In genomic region chr3:117135207-117135606, GRCh38 we compare ENCODE assay signal across 3 cellular contexts.
TF ChIP-seq lines count a peak whose summit lies in the region.

No MANE protein-coding gene starts in this region.

TF ChIP-seq in liver, 16 proteins besides CTCF, POLR2A, EP300 and RAD21 (continued from another document):
- TF ChIP-seq RXRA (IDR thresholded peaks at IDR 0.05): peak; percentile 45 to 57
- TF ChIP-seq HNF4A (conservative IDR thresholded peaks at IDR 0.05): peak; percentile 93
- TF ChIP-seq ZBTB33 (IDR thresholded peaks at IDR 0.05): no peak
- no peak for TF ChIP-seq REST (IDR thresholded peaks at IDR 0.05)
- TF ChIP-seq FOXA1 (IDR thresholded peaks at IDR 0.05): no peak
- no peak for TF ChIP-seq GABPA (IDR thresholded peaks at IDR 0.05 in 1 of 2, conservative IDR thresholded peaks at IDR 0.05 in 1 of 2)
- TF ChIP-seq EGR1 (IDR thresholded peaks at IDR 0.05; ENCODE audit: low read depth in 2 of 2): no peak
- no peak for TF ChIP-seq ATF3 (IDR thresholded peaks at IDR 0.05)
- no peak for TF ChIP-seq NR2F2 (IDR thresholded peaks at IDR 0.05)

TF ChIP-seq in HepG2, 621 proteins besides CTCF, POLR2A, EP300 and RAD21 (continued from another document and continues in another):
- TF ChIP-seq RERE (CRISPR knock-in tag; IDR thresholded peaks at IDR 0.05; ENCODE audit: low read depth) (no peak), PCBP1 (IDR thresholded peaks at IDR 0.05; ENCODE audit: borderline replicate concordance, low read depth, low read length) (no peak), HDAC6 (IDR thresholded peaks at IDR 0.05; ENCODE audit: low read depth, low read length) (no peak), ELF3 (CRISPR knock-in tag; IDR thresholded peaks at IDR 0.05) (no peak), ATAD3A (CRISPR knock-in tag; IDR thresholded peaks at IDR 0.05) (no peak), HNF4A (CRISPR knock-in tag; IDR thresholded peaks at IDR 0.05) (no peak), REL (CRISPR knock-in tag; conservative IDR thresholded peaks at IDR 0.05) (no peak), ZNF7 (CRISPR knock-in tag; IDR thresholded peaks at IDR 0.05) (no peak), BRD4 (CRISPR knock-in tag; IDR thresholded peaks at IDR 0.05) (no peak), MXD3 (CRISPR knock-in tag; IDR thresholded peaks at IDR 0.05) (no peak), ZNF276 (CRISPR knock-in tag; IDR thresholded peaks at IDR 0.05; ENCODE audit: low read depth) (no peak), CEBPG (CRISPR knock-in tag; IDR thresholded peaks at IDR 0.05) (no peak), NR0B2 (CRISPR knock-in tag; IDR thresholded peaks at IDR 0.05) (no peak), ZNF234 (CRISPR knock-in tag; conservative IDR thresholded peaks at IDR 0.05) (no peak), KDM3A (CRISPR knock-in tag; IDR thresholded peaks at IDR 0.05; ENCODE audit: low read depth) (no peak), TRIM22 (IDR thresholded peaks at IDR 0.05) (no peak)

TF ChIP-seq in neural cell, 6 proteins besides CTCF, POLR2A, EP300 and RAD21 (continued from another document):
- TF ChIP-seq REST (IDR thresholded peaks at IDR 0.05; ENCODE audit: borderline replicate concordance): no peak
- no peak for TF ChIP-seq EZH2 (IDR thresholded peaks at IDR 0.05; ENCODE audit: borderline replicate concordance, insufficient read depth, low read length, poor library complexity, severe bottlenecking)
- TF ChIP-seq SMC3 (conservative IDR thresholded peaks at IDR 0.05; ENCODE audit: poor library complexity): no peak
- TF ChIP-seq MXI1 (conservative IDR thresholded peaks at IDR 0.05; ENCODE audit: poor library complexity, severe bottlenecking): no peak
